In genomic region chr2:187369471-187369870, GRCh38 we compare ENCODE assay signal across 21 cellular contexts.
DNase-seq lines count a peak whose midpoint lies in the region; ATAC-seq and TF ChIP-seq lines count a peak whose summit lies in the region.
"Had no signal": no experiment of that assay in that cellular context is flagged by ENCODE, and none has a peak within 500 bp of the region (broad histone marks: within the 10 kb centered on the region; RNA-seq: fewer than 3 reads in every experiment).

No MANE protein-coding gene starts in this region.

- H3K4ac ChIP-seq in IMR-90 (ENCODE audit: low read depth, low read length), result no peak overlapping the region

- BruUV-seq in IMR-90 (replicated peaks; lab: Mats Ljungman, UMichigan), result no TSS peak

- no peak overlapping the region for H4K5ac ChIP-seq in IMR-90 (ENCODE audit: low read depth, low read length)

- no peaks in the 10 kb centered on the region for H3K27me3 ChIP-seq in IMR-90 (ENCODE audit: control insufficient read depth, insufficient read depth, low read length)
- H3K27me3 ChIP-seq in foreskin keratinocyte, result no peaks in the 10 kb centered on the region
- H3K27me3 ChIP-seq in Peyer's patch, result no peaks in the 10 kb centered on the region

- DNase-seq in ELR (ENCODE audit: low read depth) (peak; percentile 24), IMR-90 (peak; percentile 2), dermis microvascular lymphatic vessel endothelial cell (ENCODE audit: low read depth in 2 of 2) (peak; percentile 33 to 71), foreskin keratinocyte (no peak), NCI-H146 treated with DMSO at 0.1 percent for 48 hours (lab: John Stamatoyannopoulos, UW; ENCODE audit: unreplicated experiment) (no peak), C1 segment of cervical spinal cord (lab: John Stamatoyannopoulos, UW) (no peak), Peyer's patch (no peak), coronary artery (ENCODE audit: low spot score) (no peak)
- DNase-seq: 8988T; ACHN; CD4-positive, alpha-beta T cell; H7; KG1; MM.1S; NCI-H1694; NCI-H2029 treated with DMSO at 0.1 percent for 48 hours; NCI-H446 treated with DMSO at 0.1 percent for 48 hours; NCI-H526; NK-92 treated with Interleukin-12 subunit alpha and Interleukin-12 subunit beta, amount 100 ng/mL, for 24 hours; SHP77 had no signal

- H3K4me3 ChIP-seq in IMR-90 (ENCODE audit: insufficient read depth, low read depth, low read length) (no peak overlapping the region), Peyer's patch (no peak overlapping the region), coronary artery (no peak overlapping the region)

- no peak overlapping the region for H2AK9ac ChIP-seq in IMR-90 (replicated peaks; ENCODE audit: low read depth, low read length, poor library complexity)

- no peak overlapping the region for H2BK15ac ChIP-seq in IMR-90 (ENCODE audit: low read depth, low read length)

- CTCF ChIA-PET in IMR-90 (lab: Yijun Ruan, JAX), result no interaction called here

- H4K91ac ChIP-seq in IMR-90 (ENCODE audit: insufficient read depth, low read depth, low read length), result no peak overlapping the region

- no peak overlapping the region for H3K18ac ChIP-seq in IMR-90 (ENCODE audit: low read depth, low read length)

- H2BK120ac ChIP-seq in IMR-90 (ENCODE audit: low read depth, low read length), result no peak overlapping the region

- no peak overlapping the region for H2BK5ac ChIP-seq in IMR-90 (ENCODE audit: low read depth, low read length, poor library complexity, severe bottlenecking)

- no peak overlapping the region for H2BK20ac ChIP-seq in IMR-90 (ENCODE audit: low read depth, low read length)

- no peak overlapping the region for H3K14ac ChIP-seq in IMR-90 (replicated peaks; ENCODE audit: low read depth, low read length)

- H3K4me1 ChIP-seq in IMR-90 (ENCODE audit: control insufficient read depth, insufficient read depth, low read length) (no peaks in the 10 kb centered on the region), foreskin keratinocyte (peaks cover 9% of the 10 kb centered on the region), Peyer's patch (no peaks in the 10 kb centered on the region)

- intact Hi-C loops in IMR-90 (cut with micrococcal nuclease), result no loop called here

- POLR2A ChIA-PET in IMR-90 (lab: Charles Lee; ENCODE audit: unreplicated experiment), result no interaction called here

- H4K8ac ChIP-seq in IMR-90 (ENCODE audit: low read depth in 2 of 2, low read length in 2 of 2), result no peak overlapping the region

- TF ChIP-seq POLR2A in IMR-90 (IDR thresholded peaks at IDR 0.05; ENCODE audit: low read depth, low read length), result no peak
- no peak for TF ChIP-seq POLR2A in Peyer's patch (IDR thresholded peaks at IDR 0.05)

- H3K9me3 ChIP-seq in IMR-90 (ENCODE audit: control insufficient read depth, insufficient read depth, low read length), result no peaks in the 10 kb centered on the region
- no peaks in the 10 kb centered on the region for H3K9me3 ChIP-seq in Peyer's patch

- no peak for ATAC-seq in IMR-90 (ENCODE audit: low read depth)
- peak; percentile 32 for ATAC-seq in foreskin keratinocyte

- no peak overlapping the region for H3K56ac ChIP-seq in IMR-90 (ENCODE audit: extremely low read depth, insufficient read depth, low read length)

- H3K9ac ChIP-seq in IMR-90 (ENCODE audit: low read depth, low read length), result no peak overlapping the region

- H4K20me1 ChIP-seq in IMR-90 (ENCODE audit: insufficient read depth, low read length), result no peaks in the 10 kb centered on the region

- TF ChIP-seq CTCF in IMR-90 (conservative IDR thresholded peaks at IDR 0.05; ENCODE audit: low read depth, low read length), result no peak
- TF ChIP-seq CTCF in foreskin keratinocyte (conservative IDR thresholded peaks at IDR 0.05), result no peak
- TF ChIP-seq CTCF in Peyer's patch (IDR thresholded peaks at IDR 0.05), result no peak
- no peak for TF ChIP-seq CTCF in coronary artery (IDR thresholded peaks at IDR 0.05)

- in situ Hi-C loops in IMR-90 (cut with MboI; ENCODE audit: low sequenced_read_pairs), result no loop called here

- no peak overlapping the region for H3K23ac ChIP-seq in IMR-90 (ENCODE audit: low read depth, low read length)

- no peak for TF ChIP-seq RAD21 in IMR-90 (IDR thresholded peaks at IDR 0.05; ENCODE audit: low read length)

- dilution Hi-C loops in IMR-90 (cut with HindIII; ENCODE audit: low sequenced_read_pairs, unreplicated experiment), result no loop called here

- no peaks in the 10 kb centered on the region for H3K9me1 ChIP-seq in IMR-90 (ENCODE audit: insufficient read depth, low read length)

- H2AK5ac ChIP-seq in IMR-90 (ENCODE audit: low read depth, low read length), result no peak overlapping the region

- H3K4me2 ChIP-seq in IMR-90 (ENCODE audit: low read depth, low read length), result no peak overlapping the region

- no peak overlapping the region for H2AFZ ChIP-seq in IMR-90 (replicated peaks; ENCODE audit: low read length, poor library complexity)

- H3K27ac ChIP-seq in IMR-90 (ENCODE audit: insufficient read depth, low read length) (no peak overlapping the region), foreskin keratinocyte (no peak overlapping the region), Peyer's patch (no peak overlapping the region), coronary artery (no peak overlapping the region)
- H3K27ac ChIP-seq: RWPE1 had no signal

- no peaks in the 10 kb centered on the region for H3K79me1 ChIP-seq in IMR-90 (ENCODE audit: low read depth in 1 of 2, low read length in 2 of 2)

- H3K36me3 ChIP-seq in IMR-90 (ENCODE audit: control insufficient read depth, insufficient read depth, low read length), result no peaks in the 10 kb centered on the region
- no peaks in the 10 kb centered on the region for H3K36me3 ChIP-seq in Peyer's patch

TF ChIP-seq in IMR-90, 13 proteins besides CTCF, POLR2A, EP300 and RAD21:
- TF ChIP-seq CHD1 (IDR thresholded peaks at IDR 0.05; ENCODE audit: low read depth, low read length) (no peak), MAFK (IDR thresholded peaks at IDR 0.05; ENCODE audit: low read depth, low read length) (no peak), CEBPB (IDR thresholded peaks at IDR 0.05; ENCODE audit: low read depth, low read length) (no peak), FOS (IDR thresholded peaks at IDR 0.05; ENCODE audit: low read depth, low read length) (no peak), BHLHE40 (IDR thresholded peaks at IDR 0.05; ENCODE audit: low read depth, low read length) (no peak), ELK1 (IDR thresholded peaks at IDR 0.05; ENCODE audit: borderline replicate concordance, low read depth, low read length) (no peak), MAZ (IDR thresholded peaks at IDR 0.05; ENCODE audit: borderline replicate concordance, low read depth, low read length) (no peak), USF2 (IDR thresholded peaks at IDR 0.05; ENCODE audit: low read depth, low read length) (no peak)
TF ChIP-seq in IMR-90: peak in this region for 0.

Comparison
In these comparisons a context has a peak if more than half of its experiments do, and no peak if none do; other contexts are left out.
1. DNase-seq: peak in ELR (single experiment), IMR-90 (single experiment) and dermis microvascular lymphatic vessel endothelial cell (2 of 2); none in foreskin keratinocyte (0 of 2), NCI-H146 treated with DMSO at 0.1 percent for 48 hours (single experiment), C1 segment of cervical spinal cord (0 of 14), Peyer's patch (0 of 3) and coronary artery (single experiment).